1 cellular context compared by ENCODE assay signal in the genomic region with DNA sequence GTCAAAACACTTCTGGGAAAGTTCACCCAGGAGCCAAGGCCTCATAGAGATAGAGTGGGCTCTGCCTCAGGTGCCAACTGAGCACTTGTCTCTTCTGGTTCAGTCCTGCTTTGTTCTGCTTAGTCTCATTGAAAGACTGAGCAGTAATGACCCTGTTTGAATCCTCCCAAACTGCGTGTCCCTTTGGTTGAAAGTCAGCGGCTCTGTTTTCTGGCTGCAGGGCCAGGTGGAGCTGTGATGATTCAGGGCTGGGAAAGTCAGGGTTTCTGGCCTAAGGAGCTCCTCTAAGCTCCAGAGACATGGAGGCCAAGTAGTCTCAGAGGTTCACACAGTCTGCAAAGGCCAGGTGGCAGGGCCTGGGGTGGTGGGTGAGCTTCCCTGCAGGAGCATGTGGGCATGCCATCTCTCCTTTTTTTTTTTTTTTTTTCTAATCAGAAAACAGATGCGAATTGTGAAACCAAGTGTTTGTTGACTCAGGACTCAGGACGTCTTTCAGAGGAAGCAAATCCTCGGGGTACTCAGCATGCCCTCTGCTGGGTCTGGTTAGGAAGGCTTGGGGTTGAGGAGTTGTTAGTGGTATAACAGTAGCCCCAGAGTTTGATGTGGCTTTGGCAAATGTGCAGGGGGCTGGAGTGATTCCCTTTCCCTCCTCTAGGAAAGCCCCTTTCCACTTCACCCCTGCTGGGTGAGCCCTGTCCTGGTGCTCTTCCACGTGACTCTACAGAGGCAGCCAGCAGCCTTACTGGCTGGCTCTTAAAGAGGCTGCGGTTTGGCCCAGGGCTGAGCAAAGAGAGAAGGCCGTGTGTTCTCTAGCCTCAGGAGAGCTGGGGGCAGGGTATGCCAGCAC.
A peak's percentile ranks its signal among the peaks of the same experiment; 100 is the strongest.
TF ChIP-seq lines count a peak whose summit lies in the region.

No MANE protein-coding gene starts in this region.

TF ChIP-seq in HepG2, 621 proteins besides CTCF, POLR2A, EP300 and RAD21 (continued from another document and continues in another):
- TF ChIP-seq, protein P1, sequence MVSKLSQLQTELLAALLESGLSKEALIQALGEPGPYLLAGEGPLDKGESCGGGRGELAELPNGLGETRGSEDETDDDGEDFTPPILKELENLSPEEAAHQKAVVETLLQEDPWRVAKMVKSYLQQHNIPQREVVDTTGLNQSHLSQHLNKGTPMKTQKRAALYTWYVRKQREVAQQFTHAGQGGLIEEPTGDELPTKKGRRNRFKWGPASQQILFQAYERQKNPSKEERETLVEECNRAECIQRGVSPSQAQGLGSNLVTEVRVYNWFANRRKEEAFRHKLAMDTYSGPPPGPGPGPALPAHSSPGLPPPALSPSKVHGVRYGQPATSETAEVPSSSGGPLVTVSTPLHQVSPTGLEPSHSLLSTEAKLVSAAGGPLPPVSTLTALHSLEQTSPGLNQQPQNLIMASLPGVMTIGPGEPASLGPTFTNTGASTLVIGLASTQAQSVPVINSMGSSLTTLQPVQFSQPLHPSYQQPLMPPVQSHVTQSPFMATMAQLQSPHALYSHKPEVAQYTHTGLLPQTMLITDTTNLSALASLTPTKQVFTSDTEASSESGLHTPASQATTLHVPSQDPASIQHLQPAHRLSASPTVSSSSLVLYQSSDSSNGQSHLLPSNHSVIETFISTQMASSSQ (IDR thresholded peaks at IDR 0.05; ENCODE audit: low read depth) = no peak
- TF ChIP-seq, protein P1 (CRISPR knock-in tag; IDR thresholded peaks at IDR 0.05; ENCODE audit: borderline replicate concordance) = 0 out of 2 replicates have a peak, but pooled peaks have one; percentile 23
- no peak for TF ChIP-seq ZNF709 (CRISPR knock-in tag; IDR thresholded peaks at IDR 0.05)
- no peak for TF ChIP-seq SP2 (CRISPR knock-in tag; IDR thresholded peaks at IDR 0.05)
- no peak for TF ChIP-seq ARID2 (CRISPR knock-in tag; IDR thresholded peaks at IDR 0.05; ENCODE audit: borderline replicate concordance)
- TF ChIP-seq, protein P2, sequence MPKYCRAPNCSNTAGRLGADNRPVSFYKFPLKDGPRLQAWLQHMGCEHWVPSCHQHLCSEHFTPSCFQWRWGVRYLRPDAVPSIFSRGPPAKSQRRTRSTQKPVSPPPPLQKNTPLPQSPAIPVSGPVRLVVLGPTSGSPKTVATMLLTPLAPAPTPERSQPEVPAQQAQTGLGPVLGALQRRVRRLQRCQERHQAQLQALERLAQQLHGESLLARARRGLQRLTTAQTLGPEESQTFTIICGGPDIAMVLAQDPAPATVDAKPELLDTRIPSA (CRISPR knock-in tag; IDR thresholded peaks at IDR 0.05; ENCODE audit: borderline replicate concordance) = no peak
- no peak for TF ChIP-seq DNMT3B (CRISPR knock-in tag; conservative IDR thresholded peaks at IDR 0.05)
- no peak for TF ChIP-seq ZNF629 (CRISPR knock-in tag; conservative IDR thresholded peaks at IDR 0.05)
- no peak for TF ChIP-seq ZNF549 (CRISPR knock-in tag; IDR thresholded peaks at IDR 0.05)
- TF ChIP-seq RBM22 (optimal IDR thresholded peaks at IDR 0.05; ENCODE audit: low read length) = no peak
- TF ChIP-seq NFATC3 (CRISPR knock-in tag; IDR thresholded peaks at IDR 0.05) = no peak
- no peak for TF ChIP-seq THAP11 (CRISPR knock-in tag; IDR thresholded peaks at IDR 0.05)
- TF ChIP-seq ZSCAN29 (CRISPR knock-in tag; conservative IDR thresholded peaks at IDR 0.05) = 0 out of 2 replicates have a peak, but pooled peaks have one; percentile 18
- no peak for TF ChIP-seq NFKB2 (CRISPR knock-in tag; IDR thresholded peaks at IDR 0.05; ENCODE audit: borderline replicate concordance)
- no peak for TF ChIP-seq RNF2 (conservative IDR thresholded peaks at IDR 0.05; ENCODE audit: low read depth)
- TF ChIP-seq, protein P3, sequence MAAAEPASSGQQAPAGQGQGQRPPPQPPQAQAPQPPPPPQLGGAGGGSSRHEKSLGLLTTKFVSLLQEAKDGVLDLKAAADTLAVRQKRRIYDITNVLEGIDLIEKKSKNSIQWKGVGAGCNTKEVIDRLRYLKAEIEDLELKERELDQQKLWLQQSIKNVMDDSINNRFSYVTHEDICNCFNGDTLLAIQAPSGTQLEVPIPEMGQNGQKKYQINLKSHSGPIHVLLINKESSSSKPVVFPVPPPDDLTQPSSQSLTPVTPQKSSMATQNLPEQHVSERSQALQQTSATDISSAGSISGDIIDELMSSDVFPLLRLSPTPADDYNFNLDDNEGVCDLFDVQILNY (CRISPR knock-in tag; conservative IDR thresholded peaks at IDR 0.05) = no peak
- no peak for TF ChIP-seq YEATS2 (CRISPR knock-in tag; IDR thresholded peaks at IDR 0.05; ENCODE audit: borderline replicate concordance)
- no peak for TF ChIP-seq CHCHD3 (CRISPR knock-in tag; IDR thresholded peaks at IDR 0.05)
- no peak for TF ChIP-seq NCOA5 (CRISPR knock-in tag; IDR thresholded peaks at IDR 0.05)
- TF ChIP-seq, protein P4, sequence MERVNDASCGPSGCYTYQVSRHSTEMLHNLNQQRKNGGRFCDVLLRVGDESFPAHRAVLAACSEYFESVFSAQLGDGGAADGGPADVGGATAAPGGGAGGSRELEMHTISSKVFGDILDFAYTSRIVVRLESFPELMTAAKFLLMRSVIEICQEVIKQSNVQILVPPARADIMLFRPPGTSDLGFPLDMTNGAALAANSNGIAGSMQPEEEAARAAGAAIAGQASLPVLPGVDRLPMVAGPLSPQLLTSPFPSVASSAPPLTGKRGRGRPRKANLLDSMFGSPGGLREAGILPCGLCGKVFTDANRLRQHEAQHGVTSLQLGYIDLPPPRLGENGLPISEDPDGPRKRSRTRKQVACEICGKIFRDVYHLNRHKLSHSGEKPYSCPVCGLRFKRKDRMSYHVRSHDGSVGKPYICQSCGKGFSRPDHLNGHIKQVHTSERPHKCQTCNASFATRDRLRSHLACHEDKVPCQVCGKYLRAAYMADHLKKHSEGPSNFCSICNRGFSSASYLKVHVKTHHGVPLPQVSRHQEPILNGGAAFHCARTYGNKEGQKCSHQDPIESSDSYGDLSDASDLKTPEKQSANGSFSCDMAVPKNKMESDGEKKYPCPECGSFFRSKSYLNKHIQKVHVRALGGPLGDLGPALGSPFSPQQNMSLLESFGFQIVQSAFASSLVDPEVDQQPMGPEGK (CRISPR knock-in tag; IDR thresholded peaks at IDR 0.05) = no peak
- no peak for TF ChIP-seq ZNF589 (CRISPR knock-in tag; conservative IDR thresholded peaks at IDR 0.05)
- TF ChIP-seq ERF (CRISPR knock-in tag; IDR thresholded peaks at IDR 0.05) = no peak
- no peak for TF ChIP-seq POLR2AphosphoS5 (IDR thresholded peaks at IDR 0.05; ENCODE audit: low read depth, low read length)
- TF ChIP-seq MAFF (IDR thresholded peaks at IDR 0.05; ENCODE audit: low read depth, low read length) = no peak
- peak; percentile 56; the same call in 1 of the 2 replicates for TF ChIP-seq CHD4 (IDR thresholded peaks at IDR 0.05; ENCODE audit: borderline replicate concordance, low read length)
- TF ChIP-seq CC2D1A (CRISPR knock-in tag; IDR thresholded peaks at IDR 0.05) = no peak
- TF ChIP-seq, protein P5, sequence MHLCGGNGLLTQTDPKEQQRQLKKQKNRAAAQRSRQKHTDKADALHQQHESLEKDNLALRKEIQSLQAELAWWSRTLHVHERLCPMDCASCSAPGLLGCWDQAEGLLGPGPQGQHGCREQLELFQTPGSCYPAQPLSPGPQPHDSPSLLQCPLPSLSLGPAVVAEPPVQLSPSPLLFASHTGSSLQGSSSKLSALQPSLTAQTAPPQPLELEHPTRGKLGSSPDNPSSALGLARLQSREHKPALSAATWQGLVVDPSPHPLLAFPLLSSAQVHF (CRISPR knock-in tag; IDR thresholded peaks at IDR 0.05) = no peak
- TF ChIP-seq, protein P6, sequence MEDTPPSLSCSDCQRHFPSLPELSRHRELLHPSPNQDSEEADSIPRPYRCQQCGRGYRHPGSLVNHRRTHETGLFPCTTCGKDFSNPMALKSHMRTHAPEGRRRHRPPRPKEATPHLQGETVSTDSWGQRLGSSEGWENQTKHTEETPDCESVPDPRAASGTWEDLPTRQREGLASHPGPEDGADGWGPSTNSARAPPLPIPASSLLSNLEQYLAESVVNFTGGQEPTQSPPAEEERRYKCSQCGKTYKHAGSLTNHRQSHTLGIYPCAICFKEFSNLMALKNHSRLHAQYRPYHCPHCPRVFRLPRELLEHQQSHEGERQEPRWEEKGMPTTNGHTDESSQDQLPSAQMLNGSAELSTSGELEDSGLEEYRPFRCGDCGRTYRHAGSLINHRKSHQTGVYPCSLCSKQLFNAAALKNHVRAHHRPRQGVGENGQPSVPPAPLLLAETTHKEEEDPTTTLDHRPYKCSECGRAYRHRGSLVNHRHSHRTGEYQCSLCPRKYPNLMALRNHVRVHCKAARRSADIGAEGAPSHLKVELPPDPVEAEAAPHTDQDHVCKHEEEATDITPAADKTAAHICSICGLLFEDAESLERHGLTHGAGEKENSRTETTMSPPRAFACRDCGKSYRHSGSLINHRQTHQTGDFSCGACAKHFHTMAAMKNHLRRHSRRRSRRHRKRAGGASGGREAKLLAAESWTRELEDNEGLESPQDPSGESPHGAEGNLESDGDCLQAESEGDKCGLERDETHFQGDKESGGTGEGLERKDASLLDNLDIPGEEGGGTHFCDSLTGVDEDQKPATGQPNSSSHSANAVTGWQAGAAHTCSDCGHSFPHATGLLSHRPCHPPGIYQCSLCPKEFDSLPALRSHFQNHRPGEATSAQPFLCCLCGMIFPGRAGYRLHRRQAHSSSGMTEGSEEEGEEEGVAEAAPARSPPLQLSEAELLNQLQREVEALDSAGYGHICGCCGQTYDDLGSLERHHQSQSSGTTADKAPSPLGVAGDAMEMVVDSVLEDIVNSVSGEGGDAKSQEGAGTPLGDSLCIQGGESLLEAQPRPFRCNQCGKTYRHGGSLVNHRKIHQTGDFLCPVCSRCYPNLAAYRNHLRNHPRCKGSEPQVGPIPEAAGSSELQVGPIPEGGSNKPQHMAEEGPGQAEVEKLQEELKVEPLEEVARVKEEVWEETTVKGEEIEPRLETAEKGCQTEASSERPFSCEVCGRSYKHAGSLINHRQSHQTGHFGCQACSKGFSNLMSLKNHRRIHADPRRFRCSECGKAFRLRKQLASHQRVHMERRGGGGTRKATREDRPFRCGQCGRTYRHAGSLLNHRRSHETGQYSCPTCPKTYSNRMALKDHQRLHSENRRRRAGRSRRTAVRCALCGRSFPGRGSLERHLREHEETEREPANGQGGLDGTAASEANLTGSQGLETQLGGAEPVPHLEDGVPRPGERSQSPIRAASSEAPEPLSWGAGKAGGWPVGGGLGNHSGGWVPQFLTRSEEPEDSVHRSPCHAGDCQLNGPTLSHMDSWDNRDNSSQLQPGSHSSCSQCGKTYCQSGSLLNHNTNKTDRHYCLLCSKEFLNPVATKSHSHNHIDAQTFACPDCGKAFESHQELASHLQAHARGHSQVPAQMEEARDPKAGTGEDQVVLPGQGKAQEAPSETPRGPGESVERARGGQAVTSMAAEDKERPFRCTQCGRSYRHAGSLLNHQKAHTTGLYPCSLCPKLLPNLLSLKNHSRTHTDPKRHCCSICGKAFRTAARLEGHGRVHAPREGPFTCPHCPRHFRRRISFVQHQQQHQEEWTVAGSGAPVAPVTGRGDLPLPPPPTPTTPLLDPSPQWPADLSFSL (CRISPR knock-in tag; IDR thresholded peaks at IDR 0.05) = no peak
- 0 out of 2 replicates have a peak, but pooled peaks have one; percentile 21 for TF ChIP-seq ZFP36L1 (CRISPR knock-in tag; IDR thresholded peaks at IDR 0.05)
- no peak for TF ChIP-seq IKZF1 (IDR thresholded peaks at IDR 0.05)
- no peak for TF ChIP-seq SRSF9 (IDR thresholded peaks at IDR 0.05; ENCODE audit: borderline replicate concordance, insufficient read depth, low read depth, low read length, poor library complexity, severe bottlenecking)
- TF ChIP-seq ZNF432 (CRISPR knock-in tag; IDR thresholded peaks at IDR 0.05; ENCODE audit: borderline replicate concordance) = no peak
- no peak for TF ChIP-seq HMG20A (CRISPR knock-in tag; IDR thresholded peaks at IDR 0.05; ENCODE audit: borderline replicate concordance)
- TF ChIP-seq, protein P7, sequence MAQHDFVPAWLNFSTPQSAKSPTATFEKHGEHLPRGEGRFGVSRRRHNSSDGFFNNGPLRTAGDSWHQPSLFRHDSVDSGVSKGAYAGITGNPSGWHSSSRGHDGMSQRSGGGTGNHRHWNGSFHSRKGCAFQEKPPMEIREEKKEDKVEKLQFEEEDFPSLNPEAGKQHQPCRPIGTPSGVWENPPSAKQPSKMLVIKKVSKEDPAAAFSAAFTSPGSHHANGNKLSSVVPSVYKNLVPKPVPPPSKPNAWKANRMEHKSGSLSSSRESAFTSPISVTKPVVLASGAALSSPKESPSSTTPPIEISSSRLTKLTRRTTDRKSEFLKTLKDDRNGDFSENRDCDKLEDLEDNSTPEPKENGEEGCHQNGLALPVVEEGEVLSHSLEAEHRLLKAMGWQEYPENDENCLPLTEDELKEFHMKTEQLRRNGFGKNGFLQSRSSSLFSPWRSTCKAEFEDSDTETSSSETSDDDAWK (CRISPR knock-in tag; IDR thresholded peaks at IDR 0.05) = no peak
- TF ChIP-seq ZNF720 (CRISPR knock-in tag; IDR thresholded peaks at IDR 0.05) = no peak
- no peak for TF ChIP-seq THYN1 (CRISPR knock-in tag; IDR thresholded peaks at IDR 0.05; ENCODE audit: borderline replicate concordance, low read depth)
- no peak; the same call in 1 of the 2 replicates for TF ChIP-seq ZSCAN21 (CRISPR knock-in tag; IDR thresholded peaks at IDR 0.05; ENCODE audit: borderline replicate concordance)
- TF ChIP-seq, protein P8, sequence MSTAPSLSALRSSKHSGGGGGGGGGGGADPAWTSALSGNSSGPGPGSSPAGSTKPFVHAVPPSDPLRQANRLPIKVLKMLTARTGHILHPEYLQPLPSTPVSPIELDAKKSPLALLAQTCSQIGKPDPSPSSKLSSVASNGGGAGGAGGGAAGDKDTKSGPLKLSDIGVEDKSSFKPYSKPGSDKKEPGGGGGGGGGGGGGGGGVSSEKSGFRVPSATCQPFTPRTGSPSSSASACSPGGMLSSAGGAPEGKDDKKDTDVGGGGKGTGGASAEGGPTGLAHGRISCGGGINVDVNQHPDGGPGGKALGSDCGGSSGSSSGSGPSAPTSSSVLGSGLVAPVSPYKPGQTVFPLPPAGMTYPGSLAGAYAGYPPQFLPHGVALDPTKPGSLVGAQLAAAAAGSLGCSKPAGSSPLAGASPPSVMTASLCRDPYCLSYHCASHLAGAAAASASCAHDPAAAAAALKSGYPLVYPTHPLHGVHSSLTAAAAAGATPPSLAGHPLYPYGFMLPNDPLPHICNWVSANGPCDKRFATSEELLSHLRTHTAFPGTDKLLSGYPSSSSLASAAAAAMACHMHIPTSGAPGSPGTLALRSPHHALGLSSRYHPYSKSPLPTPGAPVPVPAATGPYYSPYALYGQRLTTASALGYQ (CRISPR knock-in tag; IDR thresholded peaks at IDR 0.05) = 0 out of 2 replicates have a peak, but pooled peaks have one; percentile 32
- TF ChIP-seq STAG1 (CRISPR knock-in tag; IDR thresholded peaks at IDR 0.05) = peak; percentile 24
- no peak for TF ChIP-seq ZNF577 (CRISPR knock-in tag; IDR thresholded peaks at IDR 0.05; ENCODE audit: borderline replicate concordance, low read depth)
- no peak for TF ChIP-seq ZNF724P (CRISPR knock-in tag; IDR thresholded peaks at IDR 0.05; ENCODE audit: borderline replicate concordance)
- no peak for TF ChIP-seq ZBTB42 (CRISPR knock-in tag; IDR thresholded peaks at IDR 0.05)
- TF ChIP-seq ETV5 (CRISPR knock-in tag; IDR thresholded peaks at IDR 0.05; ENCODE audit: borderline replicate concordance) = no peak; the same call in none of the 2 replicates
- no peak for TF ChIP-seq ZNF30 (CRISPR knock-in tag; IDR thresholded peaks at IDR 0.05)
